Comparison of ENCODE assay signal across 8 cellular contexts in the genomic region with DNA sequence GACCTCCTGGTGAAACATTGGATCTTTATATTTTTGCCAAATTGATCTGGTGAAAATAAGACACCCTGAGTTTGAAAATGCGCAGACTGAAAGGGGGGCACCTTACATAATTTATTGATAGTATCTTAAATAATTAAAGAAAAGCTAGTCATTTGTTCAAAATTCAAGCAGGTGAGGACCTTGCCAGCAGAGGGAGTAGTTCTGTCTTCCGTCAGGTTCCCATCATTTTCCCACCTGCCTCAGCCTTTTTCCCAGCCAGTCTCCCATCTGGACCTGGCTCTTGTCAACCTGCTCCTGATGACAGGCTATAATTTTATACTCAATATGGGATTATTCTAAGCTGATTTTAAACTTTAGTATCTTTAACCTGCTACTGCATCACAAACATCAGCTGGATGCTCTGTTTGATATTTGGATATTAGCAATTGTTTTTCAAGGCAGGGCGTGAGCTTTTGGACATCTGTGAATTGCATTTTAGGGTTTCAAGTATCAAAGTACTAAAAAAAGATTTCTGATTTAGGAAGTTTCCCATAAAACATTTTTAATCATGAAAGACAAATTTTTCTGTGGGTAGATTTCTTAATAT.
DNase-seq lines count a peak whose midpoint lies in the region; ATAC-seq and TF ChIP-seq lines count a peak whose summit lies in the region.

No MANE protein-coding gene starts in this region.

- H3K27ac Mint-ChIP-seq in activated CD8-positive, alpha-beta T cell treated with anti-CD3 and anti-CD28 coated beads for 36 hours = no peak overlapping the region
- H3K27ac Mint-ChIP-seq in activated CD8-positive, alpha-beta T cell treated with anti-CD3 and anti-CD28 coated beads, Interleukin-2, amount 10 ng/mL, durations not matched to agents 7 days and 5 days = no peak overlapping the region

- no peak overlapping the region for H4K5ac ChIP-seq in mesendoderm (ENCODE audit: low read length)

- no peak overlapping the region for H2AK5ac ChIP-seq in mesendoderm (ENCODE audit: low read length)

- POLR2A ChIA-PET in activated CD8-positive, alpha-beta T cell treated with anti-CD3 and anti-CD28 coated beads for 36 hours (lab: Charles Lee) = no interaction called here
- POLR2A ChIA-PET in activated CD8-positive, alpha-beta T cell treated with anti-CD3 and anti-CD28 coated beads, Interleukin-2, amount 10 ng/mL, durations not matched to agents 7 days and 5 days (lab: Charles Lee) = interaction anchor here (0.6 kb wide), 1 partner anchor 1398 kb away, joined by 3 read pairs; no protein-coding TSS in a partner anchor

- WGBS in body of pancreas, 2 donors = 87 to 91% methylated on average over 3 of the region's 3 CpGs
- no CpG with 5 or more reads among the region's 3 CpGs for WGBS in mesendoderm (ENCODE audit: extremely low coverage, insufficient coverage, low lambda C conversion rate)

- no peak overlapping the region for H4K8ac ChIP-seq in mesendoderm (ENCODE audit: low read depth, low read length)

- H3K36me3 ChIP-seq in body of pancreas (replicated peaks in 1 of 2; ENCODE audit: insufficient read depth in 1 of 2, low read depth in 2 of 2) (no peaks in the 10 kb centered on the region), mesendoderm (ENCODE audit: control insufficient read depth, insufficient read depth, low read length) (no peaks in the 10 kb centered on the region)

- no peaks in the 10 kb centered on the region for H3K27me3 ChIP-seq in body of pancreas
- no peaks in the 10 kb centered on the region for H3K27me3 ChIP-seq in mesendoderm (ENCODE audit: insufficient read depth, low read length, poor library complexity)

- CTCF ChIA-PET in activated CD8-positive, alpha-beta T cell treated with anti-CD3 and anti-CD28 coated beads for 36 hours (lab: Charles Lee) = interaction anchor here (0.8 to 3.0 kb wide), 13 partner anchors 9 to 411 kb away, joined by 3 to 11 read pairs (median 5); no protein-coding TSS in a partner anchor
- CTCF ChIA-PET in activated CD8-positive, alpha-beta T cell treated with anti-CD3 and anti-CD28 coated beads, Interleukin-2, amount 10 ng/mL, durations not matched to agents 7 days and 5 days (lab: Charles Lee) = interaction anchor here (1.2 to 2.3 kb wide), 6 partner anchors 9 to 535 kb away, joined by 3 to 8 read pairs (median 4); no protein-coding TSS in a partner anchor

- peak; percentile 1 for DNase-seq in activated CD8-positive, alpha-beta T cell treated with anti-CD3 and anti-CD28 coated beads for 36 hours
- no peak for DNase-seq in activated CD8-positive, alpha-beta T cell treated with anti-CD3 and anti-CD28 coated beads, Interleukin-2, amount 10 ng/mL, durations not matched to agents 7 days and 5 days
- DNase-seq in NCI-H2107 (lab: John Stamatoyannopoulos, UW) = peak; percentile 4
- peak; percentile 15 to 35 (median 16) for DNase-seq in body of pancreas
- peak; percentile 64 for DNase-seq in mesendoderm
- DNase-seq in stimulated activated naive CD4-positive, alpha-beta T cell (lab: John Stamatoyannopoulos, UW) = no peak

- no peak overlapping the region for H2BK120ac ChIP-seq in mesendoderm (ENCODE audit: low read depth, low read length)

- H3K56ac ChIP-seq in mesendoderm (ENCODE audit: low read length) = no peak overlapping the region

- H3K4me1 ChIP-seq in body of pancreas (peaks cover 21% of the 10 kb centered on the region), mesendoderm (ENCODE audit: control insufficient read depth, low read depth, low read length) (no peaks in the 10 kb centered on the region)

- H3K27me3 Mint-ChIP-seq in activated CD8-positive, alpha-beta T cell treated with anti-CD3 and anti-CD28 coated beads for 36 hours = no peaks in the 10 kb centered on the region
- no peaks in the 10 kb centered on the region for H3K27me3 Mint-ChIP-seq in activated CD8-positive, alpha-beta T cell treated with anti-CD3 and anti-CD28 coated beads, Interleukin-2, amount 10 ng/mL, durations not matched to agents 7 days and 5 days (ENCODE audit: low read depth)

- intact Hi-C loops in activated CD8-positive, alpha-beta T cell treated with anti-CD3 and anti-CD28 coated beads for 36 hours (cut with micrococcal nuclease) = no loop called here
- intact Hi-C loops in body of pancreas (cut with DNase I) = no loop called here

- H3K4me3 ChIP-seq in body of pancreas (no peak overlapping the region), mesendoderm (ENCODE audit: low read length) (no peak overlapping the region)

- no peak overlapping the region for H3K23ac ChIP-seq in mesendoderm (ENCODE audit: low read length)

- H2BK5ac ChIP-seq in mesendoderm (ENCODE audit: low read length) = no peak overlapping the region

- H3K18ac ChIP-seq in mesendoderm (ENCODE audit: low read length) = no peak overlapping the region

- no peak overlapping the region for H3K4ac ChIP-seq in mesendoderm (ENCODE audit: low read depth, low read length)

- TF ChIP-seq POLR2A in body of pancreas (IDR thresholded peaks at IDR 0.05) = no peak

- H3K4me1 Mint-ChIP-seq in activated CD8-positive, alpha-beta T cell treated with anti-CD3 and anti-CD28 coated beads for 36 hours (ENCODE audit: low read depth) = no peaks in the 10 kb centered on the region
- H3K4me1 Mint-ChIP-seq in activated CD8-positive, alpha-beta T cell treated with anti-CD3 and anti-CD28 coated beads, Interleukin-2, amount 10 ng/mL, durations not matched to agents 7 days and 5 days (ENCODE audit: low read depth) = no peaks in the 10 kb centered on the region

- H2BK15ac ChIP-seq in mesendoderm (replicated peaks; ENCODE audit: low read depth) = no peak overlapping the region

- peak; percentile 53 for TF ChIP-seq CTCF in activated CD8-positive, alpha-beta T cell treated with anti-CD3 and anti-CD28 coated beads for 36 hours (IDR thresholded peaks at IDR 0.05)
- peak in 6 of 7 experiments; percentile 22 to 35 (median 28) for TF ChIP-seq CTCF in body of pancreas (IDR thresholded peaks at IDR 0.05)

- no peak overlapping the region for H3K9ac ChIP-seq in mesendoderm (ENCODE audit: low read length)

- H3K4me2 ChIP-seq in mesendoderm (ENCODE audit: low read length) = no peak overlapping the region

- H3K27ac ChIP-seq in body of pancreas = no peak overlapping the region
- no peak overlapping the region for H3K27ac ChIP-seq in mesendoderm (ENCODE audit: low read depth, low read length)

- no peaks in the 10 kb centered on the region for H3K9me3 ChIP-seq in body of pancreas

- no peaks in the 10 kb centered on the region for H3K36me3 Mint-ChIP-seq in activated CD8-positive, alpha-beta T cell treated with anti-CD3 and anti-CD28 coated beads for 36 hours (ENCODE audit: low read depth)
- no peaks in the 10 kb centered on the region for H3K36me3 Mint-ChIP-seq in activated CD8-positive, alpha-beta T cell treated with anti-CD3 and anti-CD28 coated beads, Interleukin-2, amount 10 ng/mL, durations not matched to agents 7 days and 5 days (ENCODE audit: low read depth)

- no peak for ATAC-seq in activated CD8-positive, alpha-beta T cell treated with anti-CD3 and anti-CD28 coated beads for 36 hours
- ATAC-seq in activated CD8-positive, alpha-beta T cell treated with anti-CD3 and anti-CD28 coated beads, Interleukin-2, amount 10 ng/mL, durations not matched to agents 7 days and 5 days = no peak
- ATAC-seq in body of pancreas (no peak), GM21529 (IDR thresholded peaks at IDR 0.05; ENCODE audit: unreplicated experiment) (no peak), HG03196 (IDR thresholded peaks at IDR 0.05; ENCODE audit: unreplicated experiment) (no peak)

- no peaks in the 10 kb centered on the region for H3K9me3 Mint-ChIP-seq in activated CD8-positive, alpha-beta T cell treated with anti-CD3 and anti-CD28 coated beads for 36 hours
- no peaks in the 10 kb centered on the region for H3K9me3 Mint-ChIP-seq in activated CD8-positive, alpha-beta T cell treated with anti-CD3 and anti-CD28 coated beads, Interleukin-2, amount 10 ng/mL, durations not matched to agents 7 days and 5 days (ENCODE audit: insufficient read depth)

- no peaks in the 10 kb centered on the region for H3K79me2 ChIP-seq in mesendoderm (ENCODE audit: control insufficient read depth, insufficient read depth, low read length)

- H3K79me1 ChIP-seq in mesendoderm (ENCODE audit: low read length) = no peaks in the 10 kb centered on the region

- no peak overlapping the region for H3K4me3 Mint-ChIP-seq in activated CD8-positive, alpha-beta T cell treated with anti-CD3 and anti-CD28 coated beads for 36 hours
- H3K4me3 Mint-ChIP-seq in activated CD8-positive, alpha-beta T cell treated with anti-CD3 and anti-CD28 coated beads, Interleukin-2, amount 10 ng/mL, durations not matched to agents 7 days and 5 days = no peak overlapping the region

Comparison
In these comparisons a context has a peak if more than half of its experiments do, and no peak if none do; other contexts are left out.
1. DNase-seq: peak in activated CD8-positive, alpha-beta T cell treated with anti-CD3 and anti-CD28 coated beads for 36 hours (single experiment), NCI-H2107 (single experiment), body of pancreas (4 of 4) and mesendoderm (single experiment); none in activated CD8-positive, alpha-beta T cell treated with anti-CD3 and anti-CD28 coated beads, Interleukin-2, amount 10 ng/mL, durations not matched to agents 7 days and 5 days (single experiment) and stimulated activated naive CD4-positive, alpha-beta T cell (0 of 6).